Comparison of ENCODE assay signal across 20 cellular contexts in the genomic region with DNA sequence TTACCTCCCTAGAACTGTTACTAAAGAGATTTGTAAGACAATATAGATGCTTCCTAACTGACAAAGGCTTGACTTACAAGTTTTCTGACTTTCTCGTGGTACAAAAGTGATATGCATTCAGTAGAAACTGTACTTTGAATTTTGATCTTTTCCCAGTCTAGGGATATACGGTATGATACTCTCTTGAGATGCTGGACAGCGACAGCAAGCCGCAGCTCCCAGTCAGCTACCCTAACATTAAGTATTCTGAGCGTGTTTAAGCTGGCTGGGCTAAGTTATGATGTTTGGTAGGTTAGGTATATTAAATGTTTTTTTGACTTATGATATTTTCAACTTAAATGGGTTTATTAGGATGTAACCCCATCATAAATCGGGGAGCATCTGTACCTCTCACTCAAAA.
"Had no signal": no experiment of that assay in that cellular context is flagged by ENCODE, and none has a peak within 500 bp of the region (broad histone marks: within the 10 kb centered on the region; RNA-seq: fewer than 3 reads in every experiment).

No MANE protein-coding gene starts in this region.

- H3K4me3 ChIP-seq: adrenal gland, ascending aorta, left lung, lung, vagina had no signal

- H3K4me1 ChIP-seq: ascending aorta, left lung had no signal

- H3K27ac ChIP-seq: ascending aorta, vagina had no signal

- FAIRE-seq: bronchial epithelial cell had no signal

- H3K27me3 ChIP-seq: adrenal gland, ascending aorta, left lung, vagina had no signal

- H3K9me3 ChIP-seq: adrenal gland, left lung, vagina had no signal

- DNase-seq: activated CD8-positive, alpha-beta memory T cell treated with anti-CD3 and anti-CD28 coated beads, Interleukin-2, amount 50 U/mL, for 48 hours; activated naive CD4-positive, alpha-beta T cell; activated T-cell treated with anti-CD3 and anti-CD28 coated beads, Interleukin-2, amount 50 U/mL, for 4 hours; adrenal gland; cerebellar nuclear complex; cortex of kidney; kidney glomerular epithelial cell; left lung; midbrain; natural killer cell; stimulated activated CD4-positive, alpha-beta T cell treated with anti-CD3 and anti-CD28 coated beads, Interleukin-2, amount 100 ng/mL, for 48 hours; stimulated activated CD8-positive, alpha-beta memory T cell treated with anti-CD3 and anti-CD28 coated beads, Interleukin-4, amount 100 ng/mL, for 48 hours; stimulated activated naive B cell treated with anti-CD40 and anti-IgM and Interleukin-4, amounts not matched to agents 10 μg/mL and 1 μg/mL and 100 μg/mL, for 72 hours; T-helper 9 cell; trophoblast cell had no signal

- ATAC-seq: activated T-cell treated with anti-CD3 and anti-CD28 coated beads, Interleukin-2, amount 50 U/mL, for 4 hours; left lung; natural killer cell; stimulated activated naive B cell treated with anti-CD40 and anti-IgM and Interleukin-4, amounts not matched to agents 10 μg/mL and 1 μg/mL and 100 μg/mL, for 72 hours; WTC11 had no signal
